In the genomic region with DNA sequence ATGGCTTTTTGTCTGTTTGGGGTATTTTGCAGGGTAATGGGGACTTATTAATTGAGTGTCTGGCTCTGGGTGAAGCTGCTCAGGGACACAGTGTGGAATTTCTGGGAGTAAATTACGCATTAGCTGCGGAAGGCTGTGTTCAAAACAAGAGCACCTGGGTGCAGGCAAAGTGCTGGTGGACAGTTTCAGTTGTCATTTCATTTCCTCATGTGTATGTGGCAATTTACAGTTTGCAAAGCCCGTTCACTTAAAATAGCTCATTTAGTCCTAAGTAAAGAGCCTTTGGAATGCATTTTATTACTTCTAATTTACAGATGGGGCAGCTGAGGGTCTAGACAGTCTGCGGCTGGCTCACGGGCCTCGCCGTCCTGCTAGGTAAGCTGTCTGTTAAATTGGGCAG, we compare ENCODE assay signal across 21 cellular contexts.
DNase-seq lines count a peak whose midpoint lies in the region; ATAC-seq and TF ChIP-seq lines count a peak whose summit lies in the region.
"Had no signal": no experiment of that assay in that cellular context is flagged by ENCODE, and none has a peak within 500 bp of the region (broad histone marks: within the 10 kb centered on the region; RNA-seq: fewer than 3 reads in every experiment).

No MANE protein-coding gene starts in this region.

- H2AFZ ChIP-seq in GM23338, result peak overlapping the region; percentile 9

- H3K27ac Mint-ChIP-seq in GM23338, result no peak overlapping the region
- H3K27ac Mint-ChIP-seq in mesothelial cell of epicardium, result peak overlapping the region; percentile 70
- H3K27ac Mint-ChIP-seq: CD8-positive, alpha-beta T cell; T-helper 1 cell treated with Interleukin-12 subunit alpha and Interleukin-12 subunit beta and Interleukin-4 antibody, amounts not matched to agents 30 μg/mL and 1 μg/mL, for 36 hours had no signal

- no peak for TF ChIP-seq CTCF in GM23338 (conservative IDR thresholded peaks at IDR 0.05; ENCODE audit: low read depth in 2 of 2)
- TF ChIP-seq CTCF in mesothelial cell of epicardium (IDR thresholded peaks at IDR 0.05; ENCODE audit: unreplicated experiment), result no peak
- TF ChIP-seq CTCF in testis (IDR thresholded peaks at IDR 0.05), result no peak
- TF ChIP-seq CTCF in foreskin keratinocyte (conservative IDR thresholded peaks at IDR 0.05), result no peak

- H3K4me3 ChIP-seq in GM23338 (no peak overlapping the region), testis (no peak overlapping the region)
- H3K4me3 ChIP-seq: BLaER1 treated with 17β-estradiol and CSF1 and Interleukin-3, amounts not matched to agents 10 nM and 100 nM; SJSA1 had no signal

- TF ChIP-seq POLR2A in testis (IDR thresholded peaks at IDR 0.05), result no peak

- H3K27me3 ChIP-seq in GM23338 (ENCODE audit: insufficient read depth) (no peaks in the 10 kb centered on the region), testis (no peaks in the 10 kb centered on the region), foreskin keratinocyte (no peaks in the 10 kb centered on the region)
- H3K27me3 ChIP-seq: SJSA1 had no signal

- H3K79me2 ChIP-seq in GM23338 (replicated peaks; ENCODE audit: insufficient read depth), result no peaks in the 10 kb centered on the region

- no peak for DNase-seq in GM23338 (ENCODE audit: low spot score)
- peak; percentile 38 for DNase-seq in MV-4-11 (lab: John Stamatoyannopoulos, UW)
- peak; percentile 45 for DNase-seq in RPMI8226
- no peak for DNase-seq in mesothelial cell of epicardium (ENCODE audit: low spot score in 2 of 2, unreplicated experiment in 2 of 2)
- no peak for DNase-seq in testis
- DNase-seq in NCI-H1436 (lab: John Stamatoyannopoulos, UW), result no peak
- DNase-seq in foreskin keratinocyte, result no peak
- no peak for DNase-seq in NCI-H146 treated with DMSO at 0.1 percent for 48 hours (lab: John Stamatoyannopoulos, UW; ENCODE audit: unreplicated experiment)
- DNase-seq: Calu3; CD8-positive, alpha-beta T cell; EL; KG1; NCI-H1105; NCI-H187; NCI-H2171; NCI-H446; NK-92 treated with Interleukin-12 subunit alpha and Interleukin-12 subunit beta, amount 100 ng/mL, for 24 hours had no signal

- no peak for ATAC-seq in GM23338
- ATAC-seq in foreskin keratinocyte, result no peak
- ATAC-seq: CD8-positive, alpha-beta T cell; Panc1 had no signal

- intact Hi-C loops in testis (cut with DNase I; ENCODE audit: low total_unique reads), result no loop called here

- H3K36me3 ChIP-seq in GM23338 (ENCODE audit: insufficient read depth), result no peaks in the 10 kb centered on the region
- no peaks in the 10 kb centered on the region for H3K36me3 ChIP-seq in testis (ENCODE audit: low read depth, missing control alignments)
- H3K36me3 ChIP-seq: BLaER1 treated with 17β-estradiol and CSF1 and Interleukin-3, amounts not matched to agents 10 nM and 100 nM; SJSA1 had no signal

- peaks cover 12% of the 10 kb centered on the region for H3K4me1 ChIP-seq in GM23338 (ENCODE audit: insufficient read depth)
- no peaks in the 10 kb centered on the region for H3K4me1 ChIP-seq in testis
- no peaks in the 10 kb centered on the region for H3K4me1 ChIP-seq in foreskin keratinocyte
- H3K4me1 ChIP-seq: BLaER1 treated with 17β-estradiol and CSF1 and Interleukin-3, amounts not matched to agents 10 nM and 100 nM; SJSA1 had no signal

- peaks cover 21% of the 10 kb centered on the region for H3K9me2 ChIP-seq in GM23338 (ENCODE audit: insufficient read depth)

- H3K36me3 Mint-ChIP-seq in GM23338 (ENCODE audit: low read depth) (no peaks in the 10 kb centered on the region), mesothelial cell of epicardium (no peaks in the 10 kb centered on the region)
- H3K36me3 Mint-ChIP-seq: CD8-positive, alpha-beta T cell had no signal

- H3K9me3 ChIP-seq in testis, result no peaks in the 10 kb centered on the region
- H3K9me3 ChIP-seq: SJSA1 had no signal

- H3K4me2 ChIP-seq in GM23338, result no peak overlapping the region
- H3K4me2 ChIP-seq: BLaER1 treated with 17β-estradiol and CSF1 and Interleukin-3, amounts not matched to agents 10 nM and 100 nM had no signal

- 33 to 52% methylated on average over 7 of the region's 7 CpGs for WGBS in testis, 2 donors

- H3K9me3 Mint-ChIP-seq in GM23338 (no peaks in the 10 kb centered on the region; the same call in 2 of the 3 replicates), mesothelial cell of epicardium (no peaks in the 10 kb centered on the region)
- H3K9me3 Mint-ChIP-seq: CD8-positive, alpha-beta T cell; T-helper 1 cell treated with Interleukin-12 subunit alpha and Interleukin-12 subunit beta and Interleukin-4 antibody, amounts not matched to agents 30 μg/mL and 1 μg/mL, for 36 hours had no signal

- H4K20me1 ChIP-seq in GM23338 (replicated peaks; ENCODE audit: insufficient read depth), result no peaks in the 10 kb centered on the region
- H4K20me1 ChIP-seq: BLaER1 treated with 17β-estradiol and CSF1 and Interleukin-3, amounts not matched to agents 10 nM and 100 nM had no signal

- H3K4me3 Mint-ChIP-seq in GM23338, result no peak overlapping the region
- no peak overlapping the region for H3K4me3 Mint-ChIP-seq in mesothelial cell of epicardium
- H3K4me3 Mint-ChIP-seq: CD8-positive, alpha-beta T cell; T-helper 1 cell treated with Interleukin-12 subunit alpha and Interleukin-12 subunit beta and Interleukin-4 antibody, amounts not matched to agents 30 μg/mL and 1 μg/mL, for 36 hours had no signal

- H3K27ac ChIP-seq in GM23338 (ENCODE audit: low read depth) (no peak overlapping the region), testis (no peak overlapping the region), foreskin keratinocyte (no peak overlapping the region)
- H3K27ac ChIP-seq: BLaER1 treated with 17β-estradiol and CSF1 and Interleukin-3, amounts not matched to agents 10 nM and 100 nM; SJSA1 had no signal

- H3K4me1 Mint-ChIP-seq in GM23338, result peaks cover 7% of the 10 kb centered on the region
- H3K4me1 Mint-ChIP-seq in mesothelial cell of epicardium, result peaks cover 19% of the 10 kb centered on the region

- H3K27me3 Mint-ChIP-seq in GM23338 (ENCODE audit: insufficient read depth, low read depth, poor library complexity), result no peaks in the 10 kb centered on the region
- H3K27me3 Mint-ChIP-seq in mesothelial cell of epicardium (ENCODE audit: low read depth), result peaks cover 26% of the 10 kb centered on the region

- H3F3A ChIP-seq in GM23338 (replicated peaks; ENCODE audit: low read depth), result no peaks in the 10 kb centered on the region

TF ChIP-seq in GM23338, 12 proteins besides CTCF, POLR2A, EP300 and RAD21 (continues in another document):
- TF ChIP-seq ZNF462 (CRISPR knock-in tag; IDR thresholded peaks at IDR 0.05), result no peak
- no peak for TF ChIP-seq ZNF114 (CRISPR knock-in tag; IDR thresholded peaks at IDR 0.05)
- no peak for TF ChIP-seq EZH2 (IDR thresholded peaks at IDR 0.05; ENCODE audit: low read depth, unreplicated experiment)
- no peak for TF ChIP-seq CREB1 (CRISPR knock-in tag; IDR thresholded peaks at IDR 0.05; ENCODE audit: low read depth)

Comparison
In these comparisons a context has a peak if more than half of its experiments do, and no peak if none do; other contexts are left out.
1. DNase-seq: peak in MV-4-11 (single experiment) and RPMI8226 (single experiment); none in GM23338 (single experiment), mesothelial cell of epicardium (0 of 2), testis (single experiment), NCI-H1436 (single experiment), foreskin keratinocyte (0 of 2) and NCI-H146 treated with DMSO at 0.1 percent for 48 hours (single experiment).